21 cellular contexts compared by ENCODE assay signal in genomic region chr22:19011075-19011474, GRCh38.
"Had no signal": no experiment of that assay in that cellular context is flagged by ENCODE, and none has a peak within 500 bp of the region (broad histone marks: within the 10 kb centered on the region; RNA-seq: fewer than 3 reads in every experiment).

No MANE protein-coding gene starts in this region.

- H3K27ac ChIP-seq: coronary artery, esophagus squamous epithelium, heart left ventricle, left lung, stomach, suprapubic skin, tibial nerve had no signal

- H3K4me3 ChIP-seq: coronary artery, esophagus squamous epithelium, heart left ventricle, left lung, lung, stomach, suprapubic skin, tibial nerve had no signal

- FAIRE-seq: keratinocyte, small intestine had no signal

- H3K9me3 ChIP-seq: esophagus squamous epithelium, left lung, stomach, suprapubic skin, tibial nerve had no signal

- DNase-seq: activated CD4-positive, alpha-beta memory T cell treated with anti-CD3 and anti-CD28 coated beads for 36 hours; activated CD4-positive, alpha-beta T cell treated with anti-CD3 and anti-CD28 coated beads for 48 hours; activated effector memory CD4-positive, alpha-beta T cell treated with Interleukin-2 at 50 U/mL for 16 hours; activated naive CD4-positive, alpha-beta T cell treated with anti-CD3 and anti-CD28 coated beads for 36 hours; activated T-cell treated with anti-CD3 and anti-CD28 coated beads, Interleukin-2, amount 50 U/mL, for 72 hours; amygdala; cerebellar nuclear complex; esophagus squamous epithelium; heart left ventricle; naive B cell; occipital lobe; small intestine; stomach had no signal

- H3K36me3 ChIP-seq: esophagus squamous epithelium, heart left ventricle, left lung, stomach, suprapubic skin, tibial nerve had no signal

- ATAC-seq: activated T-cell treated with anti-CD3 and anti-CD28 coated beads, Interleukin-2, amount 50 U/mL, for 72 hours; heart left ventricle; left lung; sciatic nerve; stimulated activated memory B cell treated with anti-CD40 and anti-IgM and Interleukin-4, amounts not matched to agents 10 μg/mL and 1 μg/mL and 100 μg/mL, for 72 hours had no signal

- H3K4me1 ChIP-seq: esophagus squamous epithelium, heart left ventricle, left lung, stomach, suprapubic skin, tibial nerve had no signal

- H3K27me3 ChIP-seq: tibial nerve had no signal
